In the genomic region with DNA sequence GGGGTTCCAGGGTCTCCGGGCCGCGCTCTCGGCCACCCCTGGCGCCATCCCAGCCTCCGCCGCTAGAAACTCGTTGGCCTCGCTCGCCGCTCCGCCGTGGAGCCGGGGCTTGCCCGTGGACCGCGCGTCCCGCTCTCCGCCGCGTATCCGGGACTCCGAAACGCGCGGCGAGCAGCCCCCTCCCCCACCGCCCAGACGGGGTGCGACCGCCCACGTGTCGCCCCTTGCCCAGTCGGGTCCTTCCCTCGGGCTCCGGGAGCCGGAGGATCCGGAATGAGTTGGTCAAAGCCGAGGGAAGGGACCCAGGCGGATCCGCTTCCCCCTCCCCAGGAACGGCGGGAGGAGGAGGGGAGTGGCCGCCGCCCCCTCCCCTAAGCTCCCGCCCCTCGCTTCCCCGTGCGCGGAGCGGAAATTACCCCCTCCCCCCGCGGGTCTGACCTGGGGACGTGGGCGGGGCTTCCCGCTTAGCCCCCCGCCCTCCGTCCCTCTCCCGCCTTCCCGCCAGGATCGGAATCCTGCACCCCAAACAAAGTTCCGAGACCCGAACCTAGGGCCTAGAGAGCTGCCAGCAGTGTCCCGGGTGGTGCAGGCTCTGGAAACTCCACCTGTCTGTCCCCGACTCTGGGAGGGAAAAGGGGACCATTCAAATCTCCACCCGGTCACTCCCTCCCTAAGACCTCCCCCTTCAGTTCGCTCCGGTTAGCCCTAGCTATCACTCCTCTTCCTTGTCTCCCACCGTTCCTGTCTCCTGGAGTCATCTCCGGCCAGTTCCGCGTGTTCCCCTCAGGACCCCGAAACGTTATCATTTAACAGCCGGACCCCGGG, we compare ENCODE assay signal across 1 cellular context.
TF ChIP-seq lines count a peak whose summit lies in the region.

No MANE protein-coding gene starts in this region.

TF ChIP-seq in WTC11, 78 proteins besides CTCF, POLR2A, EP300 and RAD21 (continued from another document and continues in another):
- TF ChIP-seq, protein P1, sequence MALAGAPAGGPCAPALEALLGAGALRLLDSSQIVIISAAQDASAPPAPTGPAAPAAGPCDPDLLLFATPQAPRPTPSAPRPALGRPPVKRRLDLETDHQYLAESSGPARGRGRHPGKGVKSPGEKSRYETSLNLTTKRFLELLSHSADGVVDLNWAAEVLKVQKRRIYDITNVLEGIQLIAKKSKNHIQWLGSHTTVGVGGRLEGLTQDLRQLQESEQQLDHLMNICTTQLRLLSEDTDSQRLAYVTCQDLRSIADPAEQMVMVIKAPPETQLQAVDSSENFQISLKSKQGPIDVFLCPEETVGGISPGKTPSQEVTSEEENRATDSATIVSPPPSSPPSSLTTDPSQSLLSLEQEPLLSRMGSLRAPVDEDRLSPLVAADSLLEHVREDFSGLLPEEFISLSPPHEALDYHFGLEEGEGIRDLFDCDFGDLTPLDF (CRISPR knock-in tag; IDR thresholded peaks at IDR 0.05) = 0 out of 2 replicates have a peak, but pooled peaks have one; percentile 30
- TF ChIP-seq IRF2 (CRISPR knock-in tag; IDR thresholded peaks at IDR 0.05; ENCODE audit: borderline replicate concordance, low read depth) (no peak), ZNF396 (CRISPR knock-in tag; IDR thresholded peaks at IDR 0.05; ENCODE audit: borderline replicate concordance) (no peak), SMAD4 (CRISPR knock-in tag; IDR thresholded peaks at IDR 0.05) (no peak; the same call in 1 of the 2 replicates), GRHL2 (CRISPR knock-in tag; IDR thresholded peaks at IDR 0.05; ENCODE audit: insufficient replicate concordance, severe bottlenecking) (no peak), HMGA2 (CRISPR knock-in tag; IDR thresholded peaks at IDR 0.05) (no peak), ESRRA (CRISPR knock-in tag; IDR thresholded peaks at IDR 0.05; ENCODE audit: borderline replicate concordance) (no peak), CBFB (CRISPR knock-in tag; IDR thresholded peaks at IDR 0.05; ENCODE audit: low read depth) (no peak), GABPB1 (CRISPR knock-in tag; IDR thresholded peaks at IDR 0.05) (peak; percentile 65), ZNF263 (CRISPR knock-in tag; IDR thresholded peaks at IDR 0.05; ENCODE audit: low read depth) (no peak), ETV6 (CRISPR knock-in tag; IDR thresholded peaks at IDR 0.05) (peak; percentile 87; the same call in 1 of the 2 replicates), KAT7 (CRISPR knock-in tag; IDR thresholded peaks at IDR 0.05; ENCODE audit: borderline replicate concordance) (no peak), NR1H2 (CRISPR knock-in tag; IDR thresholded peaks at IDR 0.05) (no peak), TEAD1 (CRISPR knock-in tag; IDR thresholded peaks at IDR 0.05) (0 out of 2 replicates have a peak, but pooled peaks have one; percentile 30), FOXJ3 (CRISPR knock-in tag; IDR thresholded peaks at IDR 0.05; ENCODE audit: borderline replicate concordance) (no peak), SP1 (CRISPR knock-in tag; conservative IDR thresholded peaks at IDR 0.05) (peak; percentile 86), NFE2L1 (CRISPR knock-in tag; IDR thresholded peaks at IDR 0.05) (no peak), RELA (CRISPR knock-in tag; IDR thresholded peaks at IDR 0.05; ENCODE audit: borderline replicate concordance) (no peak), EMX1 (CRISPR knock-in tag; IDR thresholded peaks at IDR 0.05) (peak; percentile 36; the same call in 1 of the 2 replicates), MXD4 (CRISPR knock-in tag; IDR thresholded peaks at IDR 0.05; ENCODE audit: borderline replicate concordance) (no peak), NR2C2 (CRISPR knock-in tag; IDR thresholded peaks at IDR 0.05) (0 out of 2 replicates have a peak, but pooled peaks have one; percentile 43), ZNF671 (CRISPR knock-in tag; IDR thresholded peaks at IDR 0.05) (peak; percentile 55; the same call in 1 of the 2 replicates), RORB (CRISPR knock-in tag; IDR thresholded peaks at IDR 0.05) (no peak)
- TF ChIP-seq, protein P2, sequence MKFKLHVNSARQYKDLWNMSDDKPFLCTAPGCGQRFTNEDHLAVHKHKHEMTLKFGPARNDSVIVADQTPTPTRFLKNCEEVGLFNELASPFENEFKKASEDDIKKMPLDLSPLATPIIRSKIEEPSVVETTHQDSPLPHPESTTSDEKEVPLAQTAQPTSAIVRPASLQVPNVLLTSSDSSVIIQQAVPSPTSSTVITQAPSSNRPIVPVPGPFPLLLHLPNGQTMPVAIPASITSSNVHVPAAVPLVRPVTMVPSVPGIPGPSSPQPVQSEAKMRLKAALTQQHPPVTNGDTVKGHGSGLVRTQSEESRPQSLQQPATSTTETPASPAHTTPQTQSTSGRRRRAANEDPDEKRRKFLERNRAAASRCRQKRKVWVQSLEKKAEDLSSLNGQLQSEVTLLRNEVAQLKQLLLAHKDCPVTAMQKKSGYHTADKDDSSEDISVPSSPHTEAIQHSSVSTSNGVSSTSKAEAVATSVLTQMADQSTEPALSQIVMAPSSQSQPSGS (CRISPR knock-in tag; IDR thresholded peaks at IDR 0.05; ENCODE audit: borderline replicate concordance, low read depth) = no peak
- TF ChIP-seq, protein P3, sequence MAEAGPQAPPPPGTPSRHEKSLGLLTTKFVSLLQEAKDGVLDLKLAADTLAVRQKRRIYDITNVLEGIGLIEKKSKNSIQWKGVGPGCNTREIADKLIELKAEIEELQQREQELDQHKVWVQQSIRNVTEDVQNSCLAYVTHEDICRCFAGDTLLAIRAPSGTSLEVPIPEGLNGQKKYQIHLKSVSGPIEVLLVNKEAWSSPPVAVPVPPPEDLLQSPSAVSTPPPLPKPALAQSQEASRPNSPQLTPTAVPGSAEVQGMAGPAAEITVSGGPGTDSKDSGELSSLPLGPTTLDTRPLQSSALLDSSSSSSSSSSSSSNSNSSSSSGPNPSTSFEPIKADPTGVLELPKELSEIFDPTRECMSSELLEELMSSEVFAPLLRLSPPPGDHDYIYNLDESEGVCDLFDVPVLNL (CRISPR knock-in tag; IDR thresholded peaks at IDR 0.05; ENCODE audit: borderline replicate concordance, low read depth) = no peak
- TF ChIP-seq, protein P4, sequence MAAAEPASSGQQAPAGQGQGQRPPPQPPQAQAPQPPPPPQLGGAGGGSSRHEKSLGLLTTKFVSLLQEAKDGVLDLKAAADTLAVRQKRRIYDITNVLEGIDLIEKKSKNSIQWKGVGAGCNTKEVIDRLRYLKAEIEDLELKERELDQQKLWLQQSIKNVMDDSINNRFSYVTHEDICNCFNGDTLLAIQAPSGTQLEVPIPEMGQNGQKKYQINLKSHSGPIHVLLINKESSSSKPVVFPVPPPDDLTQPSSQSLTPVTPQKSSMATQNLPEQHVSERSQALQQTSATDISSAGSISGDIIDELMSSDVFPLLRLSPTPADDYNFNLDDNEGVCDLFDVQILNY (CRISPR knock-in tag; IDR thresholded peaks at IDR 0.05) = peak; percentile 95
- TF ChIP-seq, protein P5, sequence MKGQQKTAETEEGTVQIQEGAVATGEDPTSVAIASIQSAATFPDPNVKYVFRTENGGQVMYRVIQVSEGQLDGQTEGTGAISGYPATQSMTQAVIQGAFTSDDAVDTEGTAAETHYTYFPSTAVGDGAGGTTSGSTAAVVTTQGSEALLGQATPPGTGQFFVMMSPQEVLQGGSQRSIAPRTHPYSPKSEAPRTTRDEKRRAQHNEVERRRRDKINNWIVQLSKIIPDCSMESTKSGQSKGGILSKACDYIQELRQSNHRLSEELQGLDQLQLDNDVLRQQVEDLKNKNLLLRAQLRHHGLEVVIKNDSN (CRISPR knock-in tag; IDR thresholded peaks at IDR 0.05) = peak; percentile 89
- TF ChIP-seq, protein P6, sequence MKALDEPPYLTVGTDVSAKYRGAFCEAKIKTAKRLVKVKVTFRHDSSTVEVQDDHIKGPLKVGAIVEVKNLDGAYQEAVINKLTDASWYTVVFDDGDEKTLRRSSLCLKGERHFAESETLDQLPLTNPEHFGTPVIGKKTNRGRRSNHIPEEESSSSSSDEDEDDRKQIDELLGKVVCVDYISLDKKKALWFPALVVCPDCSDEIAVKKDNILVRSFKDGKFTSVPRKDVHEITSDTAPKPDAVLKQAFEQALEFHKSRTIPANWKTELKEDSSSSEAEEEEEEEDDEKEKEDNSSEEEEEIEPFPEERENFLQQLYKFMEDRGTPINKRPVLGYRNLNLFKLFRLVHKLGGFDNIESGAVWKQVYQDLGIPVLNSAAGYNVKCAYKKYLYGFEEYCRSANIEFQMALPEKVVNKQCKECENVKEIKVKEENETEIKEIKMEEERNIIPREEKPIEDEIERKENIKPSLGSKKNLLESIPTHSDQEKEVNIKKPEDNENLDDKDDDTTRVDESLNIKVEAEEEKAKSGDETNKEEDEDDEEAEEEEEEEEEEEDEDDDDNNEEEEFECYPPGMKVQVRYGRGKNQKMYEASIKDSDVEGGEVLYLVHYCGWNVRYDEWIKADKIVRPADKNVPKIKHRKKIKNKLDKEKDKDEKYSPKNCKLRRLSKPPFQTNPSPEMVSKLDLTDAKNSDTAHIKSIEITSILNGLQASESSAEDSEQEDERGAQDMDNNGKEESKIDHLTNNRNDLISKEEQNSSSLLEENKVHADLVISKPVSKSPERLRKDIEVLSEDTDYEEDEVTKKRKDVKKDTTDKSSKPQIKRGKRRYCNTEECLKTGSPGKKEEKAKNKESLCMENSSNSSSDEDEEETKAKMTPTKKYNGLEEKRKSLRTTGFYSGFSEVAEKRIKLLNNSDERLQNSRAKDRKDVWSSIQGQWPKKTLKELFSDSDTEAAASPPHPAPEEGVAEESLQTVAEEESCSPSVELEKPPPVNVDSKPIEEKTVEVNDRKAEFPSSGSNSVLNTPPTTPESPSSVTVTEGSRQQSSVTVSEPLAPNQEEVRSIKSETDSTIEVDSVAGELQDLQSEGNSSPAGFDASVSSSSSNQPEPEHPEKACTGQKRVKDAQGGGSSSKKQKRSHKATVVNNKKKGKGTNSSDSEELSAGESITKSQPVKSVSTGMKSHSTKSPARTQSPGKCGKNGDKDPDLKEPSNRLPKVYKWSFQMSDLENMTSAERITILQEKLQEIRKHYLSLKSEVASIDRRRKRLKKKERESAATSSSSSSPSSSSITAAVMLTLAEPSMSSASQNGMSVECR (CRISPR knock-in tag; IDR thresholded peaks at IDR 0.05; ENCODE audit: borderline replicate concordance) = peak; percentile 65; the same call in 1 of the 2 replicates
- TF ChIP-seq, protein P7, sequence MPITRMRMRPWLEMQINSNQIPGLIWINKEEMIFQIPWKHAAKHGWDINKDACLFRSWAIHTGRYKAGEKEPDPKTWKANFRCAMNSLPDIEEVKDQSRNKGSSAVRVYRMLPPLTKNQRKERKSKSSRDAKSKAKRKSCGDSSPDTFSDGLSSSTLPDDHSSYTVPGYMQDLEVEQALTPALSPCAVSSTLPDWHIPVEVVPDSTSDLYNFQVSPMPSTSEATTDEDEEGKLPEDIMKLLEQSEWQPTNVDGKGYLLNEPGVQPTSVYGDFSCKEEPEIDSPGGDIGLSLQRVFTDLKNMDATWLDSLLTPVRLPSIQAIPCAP (CRISPR knock-in tag; IDR thresholded peaks at IDR 0.05) = no peak; the same call in 1 of the 2 replicates
- TF ChIP-seq, protein P8, sequence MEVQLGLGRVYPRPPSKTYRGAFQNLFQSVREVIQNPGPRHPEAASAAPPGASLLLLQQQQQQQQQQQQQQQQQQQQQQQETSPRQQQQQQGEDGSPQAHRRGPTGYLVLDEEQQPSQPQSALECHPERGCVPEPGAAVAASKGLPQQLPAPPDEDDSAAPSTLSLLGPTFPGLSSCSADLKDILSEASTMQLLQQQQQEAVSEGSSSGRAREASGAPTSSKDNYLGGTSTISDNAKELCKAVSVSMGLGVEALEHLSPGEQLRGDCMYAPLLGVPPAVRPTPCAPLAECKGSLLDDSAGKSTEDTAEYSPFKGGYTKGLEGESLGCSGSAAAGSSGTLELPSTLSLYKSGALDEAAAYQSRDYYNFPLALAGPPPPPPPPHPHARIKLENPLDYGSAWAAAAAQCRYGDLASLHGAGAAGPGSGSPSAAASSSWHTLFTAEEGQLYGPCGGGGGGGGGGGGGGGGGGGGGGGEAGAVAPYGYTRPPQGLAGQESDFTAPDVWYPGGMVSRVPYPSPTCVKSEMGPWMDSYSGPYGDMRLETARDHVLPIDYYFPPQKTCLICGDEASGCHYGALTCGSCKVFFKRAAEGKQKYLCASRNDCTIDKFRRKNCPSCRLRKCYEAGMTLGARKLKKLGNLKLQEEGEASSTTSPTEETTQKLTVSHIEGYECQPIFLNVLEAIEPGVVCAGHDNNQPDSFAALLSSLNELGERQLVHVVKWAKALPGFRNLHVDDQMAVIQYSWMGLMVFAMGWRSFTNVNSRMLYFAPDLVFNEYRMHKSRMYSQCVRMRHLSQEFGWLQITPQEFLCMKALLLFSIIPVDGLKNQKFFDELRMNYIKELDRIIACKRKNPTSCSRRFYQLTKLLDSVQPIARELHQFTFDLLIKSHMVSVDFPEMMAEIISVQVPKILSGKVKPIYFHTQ (CRISPR knock-in tag; IDR thresholded peaks at IDR 0.05) = no peak
- TF ChIP-seq, protein P9, sequence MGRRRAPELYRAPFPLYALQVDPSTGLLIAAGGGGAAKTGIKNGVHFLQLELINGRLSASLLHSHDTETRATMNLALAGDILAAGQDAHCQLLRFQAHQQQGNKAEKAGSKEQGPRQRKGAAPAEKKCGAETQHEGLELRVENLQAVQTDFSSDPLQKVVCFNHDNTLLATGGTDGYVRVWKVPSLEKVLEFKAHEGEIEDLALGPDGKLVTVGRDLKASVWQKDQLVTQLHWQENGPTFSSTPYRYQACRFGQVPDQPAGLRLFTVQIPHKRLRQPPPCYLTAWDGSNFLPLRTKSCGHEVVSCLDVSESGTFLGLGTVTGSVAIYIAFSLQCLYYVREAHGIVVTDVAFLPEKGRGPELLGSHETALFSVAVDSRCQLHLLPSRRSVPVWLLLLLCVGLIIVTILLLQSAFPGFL (CRISPR knock-in tag; IDR thresholded peaks at IDR 0.05; ENCODE audit: borderline replicate concordance) = no peak
- TF ChIP-seq, protein P10, sequence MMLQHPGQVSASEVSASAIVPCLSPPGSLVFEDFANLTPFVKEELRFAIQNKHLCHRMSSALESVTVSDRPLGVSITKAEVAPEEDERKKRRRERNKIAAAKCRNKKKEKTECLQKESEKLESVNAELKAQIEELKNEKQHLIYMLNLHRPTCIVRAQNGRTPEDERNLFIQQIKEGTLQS (CRISPR knock-in tag; conservative IDR thresholded peaks at IDR 0.05) = no peak
- TF ChIP-seq, protein P11, sequence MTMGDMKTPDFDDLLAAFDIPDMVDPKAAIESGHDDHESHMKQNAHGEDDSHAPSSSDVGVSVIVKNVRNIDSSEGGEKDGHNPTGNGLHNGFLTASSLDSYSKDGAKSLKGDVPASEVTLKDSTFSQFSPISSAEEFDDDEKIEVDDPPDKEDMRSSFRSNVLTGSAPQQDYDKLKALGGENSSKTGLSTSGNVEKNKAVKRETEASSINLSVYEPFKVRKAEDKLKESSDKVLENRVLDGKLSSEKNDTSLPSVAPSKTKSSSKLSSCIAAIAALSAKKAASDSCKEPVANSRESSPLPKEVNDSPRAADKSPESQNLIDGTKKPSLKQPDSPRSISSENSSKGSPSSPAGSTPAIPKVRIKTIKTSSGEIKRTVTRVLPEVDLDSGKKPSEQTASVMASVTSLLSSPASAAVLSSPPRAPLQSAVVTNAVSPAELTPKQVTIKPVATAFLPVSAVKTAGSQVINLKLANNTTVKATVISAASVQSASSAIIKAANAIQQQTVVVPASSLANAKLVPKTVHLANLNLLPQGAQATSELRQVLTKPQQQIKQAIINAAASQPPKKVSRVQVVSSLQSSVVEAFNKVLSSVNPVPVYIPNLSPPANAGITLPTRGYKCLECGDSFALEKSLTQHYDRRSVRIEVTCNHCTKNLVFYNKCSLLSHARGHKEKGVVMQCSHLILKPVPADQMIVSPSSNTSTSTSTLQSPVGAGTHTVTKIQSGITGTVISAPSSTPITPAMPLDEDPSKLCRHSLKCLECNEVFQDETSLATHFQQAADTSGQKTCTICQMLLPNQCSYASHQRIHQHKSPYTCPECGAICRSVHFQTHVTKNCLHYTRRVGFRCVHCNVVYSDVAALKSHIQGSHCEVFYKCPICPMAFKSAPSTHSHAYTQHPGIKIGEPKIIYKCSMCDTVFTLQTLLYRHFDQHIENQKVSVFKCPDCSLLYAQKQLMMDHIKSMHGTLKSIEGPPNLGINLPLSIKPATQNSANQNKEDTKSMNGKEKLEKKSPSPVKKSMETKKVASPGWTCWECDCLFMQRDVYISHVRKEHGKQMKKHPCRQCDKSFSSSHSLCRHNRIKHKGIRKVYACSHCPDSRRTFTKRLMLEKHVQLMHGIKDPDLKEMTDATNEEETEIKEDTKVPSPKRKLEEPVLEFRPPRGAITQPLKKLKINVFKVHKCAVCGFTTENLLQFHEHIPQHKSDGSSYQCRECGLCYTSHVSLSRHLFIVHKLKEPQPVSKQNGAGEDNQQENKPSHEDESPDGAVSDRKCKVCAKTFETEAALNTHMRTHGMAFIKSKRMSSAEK (CRISPR knock-in tag; IDR thresholded peaks at IDR 0.05; ENCODE audit: borderline replicate concordance) = no peak
